2 cellular contexts compared by ENCODE assay signal in genomic region chr10:16751244-16751643, GRCh38.
TF ChIP-seq lines count a peak whose summit lies in the region.

No MANE protein-coding gene starts in this region.

TF ChIP-seq in IMR-90, 13 proteins besides CTCF, POLR2A, EP300 and RAD21 (continued from another document):
- no peak for TF ChIP-seq ELK1 (IDR thresholded peaks at IDR 0.05; ENCODE audit: borderline replicate concordance, low read depth, low read length)
- no peak for TF ChIP-seq MAZ (IDR thresholded peaks at IDR 0.05; ENCODE audit: borderline replicate concordance, low read depth, low read length)
- no peak for TF ChIP-seq NFE2L2 (IDR thresholded peaks at IDR 0.05; ENCODE audit: low read depth, low read length)
- no peak for TF ChIP-seq USF2 (IDR thresholded peaks at IDR 0.05; ENCODE audit: low read depth, low read length)
- TF ChIP-seq RFX5 (IDR thresholded peaks at IDR 0.05; ENCODE audit: low read depth, low read length) = no peak

TF ChIP-seq in GM12878, 131 proteins besides CTCF, POLR2A, EP300 and RAD21:
- TF ChIP-seq ZBTB33 (IDR thresholded peaks at IDR 0.05) (no peak), MXI1 (IDR thresholded peaks at IDR 0.05; ENCODE audit: low read depth, low read length) (no peak), YY1 (IDR thresholded peaks at IDR 0.05; ENCODE audit: low read depth, low read length) (0 out of 2 replicates have a peak, but pooled peaks have one; percentile 20)
